In genomic region chr7:151885202-151885580, GRCh38 we compare ENCODE assay signal across 19 cellular contexts. TPM values are rescaled to one million over a fixed set of nuclear protein-coding genes. Genes with fewer than 3 reads are reported as not detected.
DNase-seq lines count a peak whose midpoint lies in the region; ATAC-seq and TF ChIP-seq lines count a peak whose summit lies in the region.
"Had no signal": no experiment of that assay in that cellular context is flagged by ENCODE, and none has a peak within 500 bp of the region (broad histone marks: within the 10 kb centered on the region; RNA-seq: fewer than 3 reads in every experiment).

No MANE protein-coding gene starts in this region.

- H3K27me3 ChIP-seq in Karpas-422 (ENCODE audit: low read length) (no peaks in the 10 kb centered on the region), spleen (replicated peaks in 1 of 7) (peaks cover 0 to 22% (median 0%) of the 10 kb centered on the region in 7 donors), foreskin keratinocyte (peaks cover 45% of the 10 kb centered on the region)

- H3K36me3 ChIP-seq in Karpas-422 (ENCODE audit: insufficient read depth, low read length) (no peaks in the 10 kb centered on the region), spleen (no peaks in the 10 kb centered on the region)

- no peaks in the 10 kb centered on the region for H3K9me2 ChIP-seq in Karpas-422 (replicated peaks; ENCODE audit: insufficient read depth, low read length)

- H3K27ac ChIP-seq in Karpas-422 (ENCODE audit: low read length) (no peak overlapping the region), spleen (no peak overlapping the region), foreskin keratinocyte (no peak overlapping the region)

- H3K9me3 ChIP-seq in Karpas-422 (ENCODE audit: low read length) (no peaks in the 10 kb centered on the region), spleen (no peaks in the 10 kb centered on the region)

- peak overlapping the region; percentile 41 for H3K4me2 ChIP-seq in Karpas-422 (ENCODE audit: low read depth, low read length, poor library complexity, severe bottlenecking)

- no peaks in the 10 kb centered on the region for H3K79me2 ChIP-seq in Karpas-422 (ENCODE audit: low read length)

- H3K4me1 ChIP-seq in Karpas-422 (ENCODE audit: low read length) (peaks cover 23% of the 10 kb centered on the region), spleen (no peaks in the 10 kb centered on the region), foreskin keratinocyte (no peaks in the 10 kb centered on the region)

- no peak overlapping the region for H2AFZ ChIP-seq in Karpas-422 (ENCODE audit: low read length)

- WGBS in spleen, 5 donors, result 77 to 96% (median 88%) methylated on average over 7 of the region's 7 CpGs

- H4K20me1 ChIP-seq in Karpas-422 (ENCODE audit: insufficient read depth, low read depth, low read length), result no peaks in the 10 kb centered on the region

- DNase-seq in Karpas-422 (no peak), spleen (peak; percentile 44), foreskin keratinocyte (no peak), NCI-H146 treated with DMSO at 0.1 percent for 48 hours (lab: John Stamatoyannopoulos, UW; ENCODE audit: unreplicated experiment) (no peak), posterior vena cava (ENCODE audit: low spot score) (no peak)
- DNase-seq: CD4-positive, CD25-positive, alpha-beta regulatory T cell; EL; GF-D8; IMR-90; MV-4-11; NCI-H1105 treated with DMSO at 0.1 percent for 48 hours; NCI-H1694; NCI-H2081 treated with DMSO at 0.1 percent for 48 hours; NCI-H2171 treated with DMSO at 0.1 percent for 48 hours; NCI-H526; SHP77 had no signal

- TF ChIP-seq POLR2A in spleen (IDR thresholded peaks at IDR 0.05), result no peak

- peak; percentile 21 for ATAC-seq in GM19351 (IDR thresholded peaks at IDR 0.05; ENCODE audit: unreplicated experiment)
- ATAC-seq in GM21619 (IDR thresholded peaks at IDR 0.05; ENCODE audit: unreplicated experiment), result peak; percentile 23
- ATAC-seq in foreskin keratinocyte, result no peak
- ATAC-seq: HCT116 had no signal

- no peak overlapping the region for H3K4me3 ChIP-seq in Karpas-422 (ENCODE audit: low read length)
- no peak overlapping the region for H3K4me3 ChIP-seq in spleen

- intact Hi-C loops in spleen (cut with DNase I; ENCODE audit: low total_unique reads), result no loop called here
- intact Hi-C loops in posterior vena cava (cut with DNase I), result no loop called here

- no peak overlapping the region for H3K9ac ChIP-seq in Karpas-422 (ENCODE audit: low read length)

- no peak for TF ChIP-seq CTCF in spleen (IDR thresholded peaks at IDR 0.05 in 8 of 11, conservative IDR thresholded peaks at IDR 0.05 in 3 of 11)
- TF ChIP-seq CTCF in foreskin keratinocyte (conservative IDR thresholded peaks at IDR 0.05), result no peak

RNA-seq across cellular contexts. Expression of gene PRKAG2, which starts 8.3 kb away (rescaled TPM):
- total RNA-seq in Karpas-422 (2014; rRNA removed; shearing (Covaris generic); ENCODE audit: low replicate concordance), result 4.4 and 6.3 TPM in 2 replicates
- 10 to 100 TPM; 25.6 to 50.9 (median 41.3) TPM for total RNA-seq in spleen
- 10 to 100 TPM; 15.8 to 31.4 (median 18.3) TPM for polyA plus RNA-seq in spleen
- total RNA-seq in foreskin keratinocyte, result 27.1 and 31.6 TPM in 2 replicates
- polyA plus RNA-seq in foreskin keratinocyte, result 18.4 and 22.3 TPM in 2 replicates
- total RNA-seq in posterior vena cava, result 10 to 100 TPM; 91.8 to 94.2 TPM
